ENCODE assay signal across 24 cellular contexts in the genomic region with DNA sequence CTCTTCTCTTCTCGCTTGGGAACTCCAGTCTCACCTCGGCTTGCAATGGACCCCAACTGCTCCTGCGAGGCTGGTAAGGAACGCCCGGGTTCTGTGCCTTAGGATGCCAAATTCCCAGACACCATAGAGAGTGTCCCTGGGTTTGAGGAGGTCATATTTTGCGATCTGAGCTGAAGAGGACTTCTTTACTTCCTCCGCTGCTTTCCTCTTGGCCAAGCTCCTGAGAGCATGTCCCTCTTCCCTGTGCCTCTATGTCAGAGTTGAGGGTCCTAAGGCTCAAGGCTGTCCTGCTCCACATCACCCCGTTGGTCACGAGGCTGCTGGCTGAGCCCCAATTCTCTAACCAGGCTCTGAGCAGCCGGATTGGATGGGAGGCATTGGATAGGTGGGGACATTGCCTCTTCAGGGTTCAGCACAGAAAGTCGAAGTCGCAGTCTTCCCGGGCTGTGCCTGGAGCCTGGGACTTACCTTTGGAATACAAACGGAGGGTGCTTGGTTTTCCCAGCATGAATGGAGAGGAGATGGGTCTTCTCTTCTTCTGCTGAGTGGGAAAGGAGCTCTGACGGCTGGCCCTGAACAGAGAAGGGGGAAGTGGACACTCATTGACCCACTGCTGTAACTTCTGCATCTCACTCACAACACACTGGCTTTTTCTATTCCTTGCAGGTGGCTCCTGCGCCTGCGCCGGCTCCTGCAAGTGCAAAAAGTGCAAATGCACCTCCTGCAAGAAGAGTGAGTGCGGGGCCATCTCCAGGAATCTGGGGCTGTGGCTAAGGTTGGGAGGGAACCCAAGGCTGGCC. TPM values are rescaled to one million over a fixed set of nuclear protein-coding genes. Genes with fewer than 3 reads are reported as not detected.
A peak's percentile ranks its signal among the peaks of the same experiment; 100 is the strongest.
DNase-seq lines count a peak whose midpoint lies in the region; ATAC-seq, FAIRE-seq and TF ChIP-seq lines count a peak whose summit lies in the region.
"Had no signal": no experiment of that assay in that cellular context is flagged by ENCODE, and none has a peak within 500 bp of the region (broad histone marks: within the 10 kb centered on the region; RNA-seq: fewer than 3 reads in every experiment).

No MANE protein-coding gene starts in this region.

- H3K4me3 ChIP-seq in CD4-positive, CD25-positive, alpha-beta regulatory T cell (ENCODE audit: low read depth, low read length): no peak overlapping the region
- peak overlapping the region; percentile 33 for H3K4me3 ChIP-seq in HUES64 (ENCODE audit: low read length)
- peak overlapping the region; percentile 13 to 52 (median 19); a peak in 7 of 8 replicates for H3K4me3 ChIP-seq in H1 (ENCODE audit: extremely low read depth in 1 of 4, insufficient read depth in 2 of 4, low read depth in 3 of 4, low read length in 4 of 4)
- H3K4me3 ChIP-seq in mucosa of rectum (ENCODE audit: low read length in 2 of 2): peak overlapping the region; percentile 24 to 62
- H3K4me3 ChIP-seq: GM12878, hepatocyte, left lung, tibial artery had no signal

- peak overlapping the region; percentile 15 for H4K91ac ChIP-seq in H1 (replicated peaks; ENCODE audit: insufficient read length, low read length)

- WGBS in HUES64: 56% methylated on average over 19 of the region's 19 CpGs
- WGBS in H1 (ENCODE audit: extremely low coverage in 1 of 2, insufficient coverage in 1 of 2, insufficient read length in 1 of 2, insufficient replicate concordance in 2 of 2, low coverage in 1 of 2, low lambda C conversion rate in 2 of 2, missing lambda C conversion rate in 1 of 2), 2 experiments: 10% methylated on average over 19 of the region's 19 CpGs; no CpG with 5 or more reads in 1 of the 2 experiments

- POLR2A ChIA-PET in H1 (lab: Charles Lee; ENCODE audit: partially characterized antibody): interaction anchor here (0.9 to 13.9 kb wide), 13 partner anchors 9 to 219 kb away, joined by 3 to 205 read pairs (median 5); partner anchors contain the start of genes MT1B, MT1E, MT1F and MT1M

- H3K4ac ChIP-seq in H1 (replicated peaks; ENCODE audit: insufficient read length, low read depth, low read length): no peak overlapping the region

- no peak overlapping the region for H3K9ac ChIP-seq in HUES64 (ENCODE audit: low read depth, low read length)
- H3K9ac ChIP-seq in H1 (replicated peaks in 1 of 4; ENCODE audit: extremely low read depth in 1 of 4, low read depth in 3 of 4, low read length in 3 of 4): no peak overlapping the region
- H3K9ac ChIP-seq in mucosa of rectum (ENCODE audit: low read depth in 1 of 2, low read length in 2 of 2): peak overlapping the region; percentile 56 to 75

- ATAC-seq in CD4-positive, CD25-positive, alpha-beta regulatory T cell (ENCODE audit: low read depth in 2 of 2): no peak
- ATAC-seq in HG02763 (IDR thresholded peaks at IDR 0.05; ENCODE audit: unreplicated experiment) (no peak), GM21737 (IDR thresholded peaks at IDR 0.05; ENCODE audit: unreplicated experiment) (no peak)
- ATAC-seq: left lung, Panc1 had no signal

- H3K4me1 ChIP-seq in CD4-positive, CD25-positive, alpha-beta regulatory T cell (ENCODE audit: control insufficient read depth, insufficient read depth, low read length, poor library complexity, severe bottlenecking): peaks cover 15% of the 10 kb centered on the region
- H3K4me1 ChIP-seq in HUES64 (ENCODE audit: insufficient read depth, low read length) (peaks cover 13% of the 10 kb centered on the region), H1 (replicated peaks in 1 of 4; ENCODE audit: control insufficient read depth in 3 of 4, insufficient read depth in 4 of 4, low read length in 3 of 4) (peaks cover 3 to 18% (median 13%) of the 10 kb centered on the region in 4 experiments), mucosa of rectum (ENCODE audit: control insufficient read depth in 2 of 2, insufficient read depth in 2 of 2, low read length in 2 of 2) (peaks cover 27 to 31% of the 10 kb centered on the region in 2 donors)

- peak overlapping the region; percentile 68 for H3K18ac ChIP-seq in H1 (ENCODE audit: extremely low read depth, low read length)

- H3K79me2 ChIP-seq in H1 (ENCODE audit: control insufficient read depth in 1 of 2, insufficient read depth in 2 of 2, low read length in 2 of 2): no peaks in the 10 kb centered on the region
- H3K79me2 ChIP-seq: hepatocyte had no signal

- peaks cover 10% of the 10 kb centered on the region; the same call in 1 of the 2 replicates for H3K23me2 ChIP-seq in H1 (ENCODE audit: low read depth, low read length)

- no peak overlapping the region for H3K56ac ChIP-seq in H1 (replicated peaks; ENCODE audit: insufficient read length, low read depth, low read length)

- H3K27me3 Mint-ChIP-seq in CD4-positive, CD25-positive, alpha-beta regulatory T cell: peaks cover 67% of the 10 kb centered on the region
- peaks cover 72% of the 10 kb centered on the region for H3K27me3 Mint-ChIP-seq in HFFc6 (ENCODE audit: insufficient read depth)

- H3K9me3 Mint-ChIP-seq in CD4-positive, CD25-positive, alpha-beta regulatory T cell: peaks cover 0 to 1% (median 0%) of the 10 kb centered on the region in 7 donors
- H3K9me3 Mint-ChIP-seq in HFFc6: no peaks in the 10 kb centered on the region
- H3K9me3 Mint-ChIP-seq: activated T-cell treated with anti-CD3 and anti-CD28 coated beads, Interleukin-2, amount 50 U/mL, for 4 hours; naive B cell had no signal

- H2AFZ ChIP-seq in H1 (ENCODE audit: low read length): 0 out of 2 replicates have a peak overlapping the region, but pooled peaks have one; percentile 6
- H2AFZ ChIP-seq: hepatocyte had no signal

- H2BK12ac ChIP-seq in H1 (ENCODE audit: low read depth, low read length): peak overlapping the region; percentile 86; the same call in 1 of the 2 replicates

- H3K4me2 ChIP-seq in H1 (ENCODE audit: insufficient read depth in 1 of 2, low read depth in 2 of 2, low read length in 2 of 2): peak overlapping the region; percentile 74 to 92
- H3K4me2 ChIP-seq: hepatocyte had no signal

- no peaks in the 10 kb centered on the region for H3K36me3 ChIP-seq in CD4-positive, CD25-positive, alpha-beta regulatory T cell (ENCODE audit: control insufficient read depth, insufficient read depth, low read length)
- H3K36me3 ChIP-seq in HUES64 (ENCODE audit: insufficient read depth, low read length): no peaks in the 10 kb centered on the region
- no peaks in the 10 kb centered on the region for H3K36me3 ChIP-seq in H1 (ENCODE audit: control insufficient read depth in 2 of 4, insufficient read depth in 4 of 4, low read length in 3 of 4)
- H3K36me3 ChIP-seq in mucosa of rectum (ENCODE audit: control insufficient read depth in 2 of 2, insufficient read depth in 2 of 2, low read length in 2 of 2): no peaks in the 10 kb centered on the region
- H3K36me3 ChIP-seq: left lung, tibial artery had no signal

- H4K5ac ChIP-seq in H1 (ENCODE audit: insufficient read length, low read depth, low read length): no peak overlapping the region

- H2BK15ac ChIP-seq in H1 (ENCODE audit: low read length): no peak overlapping the region

- TF ChIP-seq EP300 in H1 (IDR thresholded peaks at IDR 0.05; ENCODE audit: borderline replicate concordance in 1 of 2, low read depth in 2 of 2, low read length in 2 of 2): no peak

- peak overlapping the region in 1 of 3 donors; percentile 86 for H3K27ac Mint-ChIP-seq in CD4-positive, CD25-positive, alpha-beta regulatory T cell
- H3K27ac Mint-ChIP-seq in HFFc6: no peak overlapping the region
- H3K27ac Mint-ChIP-seq: progenitor cell of endocrine pancreas had no signal

- no peaks in the 10 kb centered on the region for H3K79me1 ChIP-seq in H1 (ENCODE audit: low read depth, low read length)

- TF ChIP-seq RAD21 in H1 (IDR thresholded peaks at IDR 0.05 in 1 of 2, conservative IDR thresholded peaks at IDR 0.05 in 1 of 2; ENCODE audit: low read depth in 2 of 2, low read length in 2 of 2): no peak

- H3K4me1 Mint-ChIP-seq in CD4-positive, CD25-positive, alpha-beta regulatory T cell: peaks cover 0 to 31% (median 9%) of the 10 kb centered on the region in 4 donors
- H3K4me1 Mint-ChIP-seq in HFFc6 (ENCODE audit: low read depth): peaks cover 7% of the 10 kb centered on the region; the same call in 1 of the 2 replicates

- H4K8ac ChIP-seq in H1 (ENCODE audit: extremely low read depth, insufficient read depth, low read length): no peak overlapping the region

- DNase-seq in CD4-positive, CD25-positive, alpha-beta regulatory T cell: no peak
- DNase-seq in H1 (ENCODE audit: low read depth in 1 of 2, low spot score in 2 of 2) (no peak), RCC 7860 (ENCODE audit: low spot score) (no peak), HFFc6 (no peak)
- DNase-seq: activated CD4-positive, alpha-beta T cell treated with anti-CD3 and anti-CD28 coated beads, Interleukin-2, amount 50 U/mL, for 48 hours; activated T-cell treated with anti-CD3 and anti-CD28 coated beads, Interleukin-2, amount 50 U/mL, for 4 hours; Calu3; GOT3; KG1; left lung; naive B cell; NCI-H1105 treated with DMSO at 0.1 percent for 48 hours; NCI-H82; tibial artery had no signal

- CTCF ChIA-PET in H1 (lab: Charles Lee; ENCODE audit: partially characterized antibody): interaction anchor here (0.6 to 4.6 kb wide), 8 partner anchors 10 to 884 kb away, joined by 3 to 29 read pairs (median 3); partner anchors contain the start of gene MT1E

- no peak for TF ChIP-seq POLR2A in H1 (IDR thresholded peaks at IDR 0.05; ENCODE audit: control extremely low read depth in 1 of 2, low read depth in 2 of 2, low read length in 2 of 2)

- H3K27me3 ChIP-seq in CD4-positive, CD25-positive, alpha-beta regulatory T cell (ENCODE audit: control insufficient read depth, insufficient read depth, low read length): peaks cover 37% of the 10 kb centered on the region
- H3K27me3 ChIP-seq in HUES64 (ENCODE audit: insufficient read depth, low read length): peaks cover 99% of the 10 kb centered on the region
- H3K27me3 ChIP-seq in H1 (replicated peaks in 1 of 4; ENCODE audit: control insufficient read depth in 3 of 4, extremely low read depth in 1 of 4, insufficient read depth in 3 of 4, low read length in 3 of 4): peaks cover 65 to 83% (median 77%) of the 10 kb centered on the region in 4 experiments
- peaks cover 17 to 35% of the 10 kb centered on the region in 2 donors for H3K27me3 ChIP-seq in mucosa of rectum (ENCODE audit: control insufficient read depth in 2 of 2, insufficient read depth in 2 of 2, low read length in 2 of 2)

- H3K14ac ChIP-seq in H1 (ENCODE audit: insufficient read length): no peak overlapping the region

- FAIRE-seq in H1 (lab: Jason Lieb, UNC): no peak
- no peak for FAIRE-seq in RCC 7860 (lab: Jason Lieb, UNC)
- FAIRE-seq: G401.6, GM12878 had no signal

- no peak overlapping the region for H3K23ac ChIP-seq in H1 (ENCODE audit: insufficient read length)

- no peak overlapping the region for H3K27ac ChIP-seq in CD4-positive, CD25-positive, alpha-beta regulatory T cell (ENCODE audit: insufficient read depth, low read length, poor library complexity, severe bottlenecking)
- H3K27ac ChIP-seq in HUES64 (ENCODE audit: low read depth, low read length) (no peak overlapping the region), H1 (ENCODE audit: low read depth, low read length) (no peak overlapping the region), mucosa of rectum (ENCODE audit: low read depth in 2 of 2, low read length in 2 of 2) (peak overlapping the region in 1 of 2 donors; percentile 56)
- H3K27ac ChIP-seq: hepatocyte, HL-60, left lung, tibial artery had no signal

- no peak overlapping the region; the same call in none of the 2 replicates for H2BK20ac ChIP-seq in H1 (ENCODE audit: low read length)

- peaks cover 14% of the 10 kb centered on the region for H3K36me3 Mint-ChIP-seq in CD4-positive, CD25-positive, alpha-beta regulatory T cell
- no peaks in the 10 kb centered on the region; the same call in 1 of the 2 replicates for H3K36me3 Mint-ChIP-seq in HFFc6 (ENCODE audit: low read depth)
- H3K36me3 Mint-ChIP-seq: naive B cell had no signal

- peaks cover 2 to 9% of the 10 kb centered on the region in 2 experiments for H4K20me1 ChIP-seq in H1 (replicated peaks in 1 of 2; ENCODE audit: control insufficient read depth in 1 of 2, insufficient read depth in 2 of 2, low read length in 2 of 2)

- H2BK5ac ChIP-seq in H1 (ENCODE audit: low read depth, low read length): no peak overlapping the region

- H2AK5ac ChIP-seq in H1 (ENCODE audit: low read depth, low read length): no peak overlapping the region

- H2BK120ac ChIP-seq in H1 (replicated peaks; ENCODE audit: low read depth, low read length): no peak overlapping the region

- TF ChIP-seq CTCF in H1 (IDR thresholded peaks at IDR 0.05; ENCODE audit: control extremely low read depth in 1 of 3, insufficient read depth in 1 of 3, low read depth in 1 of 3, low read length in 3 of 3): no peak
- TF ChIP-seq CTCF in HFFc6 (IDR thresholded peaks at IDR 0.05): no peak

- H3K4me3 Mint-ChIP-seq in CD4-positive, CD25-positive, alpha-beta regulatory T cell: peak overlapping the region in 3 of 4 donors; percentile 45 to 65 (median 59)
- H3K4me3 Mint-ChIP-seq in HFFc6: no peak overlapping the region
- H3K4me3 Mint-ChIP-seq: activated T-cell treated with anti-CD3 and anti-CD28 coated beads, Interleukin-2, amount 50 U/mL, for 4 hours had no signal

- no peaks in the 10 kb centered on the region for H3K9me3 ChIP-seq in CD4-positive, CD25-positive, alpha-beta regulatory T cell (ENCODE audit: control insufficient read depth in 2 of 2, low read length in 2 of 2)
- H3K9me3 ChIP-seq in HUES64 (ENCODE audit: insufficient read depth, low read depth, low read length): no peaks in the 10 kb centered on the region
- no peaks in the 10 kb centered on the region for H3K9me3 ChIP-seq in H1 (ENCODE audit: insufficient read depth in 2 of 2, low read depth in 1 of 2, low read length in 1 of 2)
- H3K9me3 ChIP-seq in mucosa of rectum (ENCODE audit: control insufficient read depth in 2 of 2, low read length in 2 of 2): no peaks in the 10 kb centered on the region
- H3K9me3 ChIP-seq: left lung, tibial artery had no signal

RNA-seq across cellular contexts. Expression of gene MT1H, which starts 0.4 kb away (rescaled TPM):
- total RNA-seq in CD4-positive, CD25-positive, alpha-beta regulatory T cell: not detected
- polyA plus RNA-seq in CD4-positive, CD25-positive, alpha-beta regulatory T cell: not detected
- polyA plus RNA-seq in HUES64 (2013, experiment 1 of 2): 37.7 TPM
- polyA plus RNA-seq in HUES64 (2013, experiment 2 of 2): 62.8 TPM
- total RNA-seq in H1 (2021; fragmentation: NEBNext Ultra II Directional; extraction: Animal tissue kit (Norgen Biotek cat#: 25700)): 11.9 and 12.6 TPM in 2 replicates
- polyA plus RNA-seq in H1 (2011; rRNA removed): 95.7 and 127 TPM in 2 replicates
- polyA plus RNA-seq in H1 (2011; cell fraction: cytosol; rRNA removed): 85.8 TPM
- 84.0 TPM for polyA plus RNA-seq in H1 (2011; cell fraction: nucleus; rRNA removed)
- polyA plus RNA-seq in H1 (2012, experiment 1 of 2): 129 to 304 TPM (median 167 TPM) in 4 replicates
- polyA plus RNA-seq in H1 (2012, experiment 2 of 2): 537 TPM
- polyA plus RNA-seq in H1 (2013, experiment 1 of 2): 220 TPM
- 240 TPM for polyA plus RNA-seq in H1 (2013, experiment 2 of 2)
- 18.8 and 19.5 TPM in 2 replicates for polyA minus RNA-seq in H1 (2011; rRNA and poly(A)+ RNA removed)
- polyA minus RNA-seq in H1 (2011; cell fraction: cytosol; rRNA and poly(A)+ RNA removed): 57.0 TPM
- polyA minus RNA-seq in H1 (2011; cell fraction: nucleus; rRNA and poly(A)+ RNA removed): 22.4 TPM
- not detected for total RNA-seq in HFFc6 (2021; fragmentation: NEBNext Ultra II Directional; extraction: Animal tissue kit (Norgen Biotek cat#: 25700))
- total RNA-seq: Calu3, hepatocyte, progenitor cell of endocrine pancreas had no signal

RNA-seq across cellular contexts. Expression of gene MT1G, which starts 2.2 kb away (rescaled TPM):
- not detected for total RNA-seq in CD4-positive, CD25-positive, alpha-beta regulatory T cell
- polyA plus RNA-seq in CD4-positive, CD25-positive, alpha-beta regulatory T cell: not detected
- polyA plus RNA-seq in HUES64 (2013, experiment 1 of 2): 91.5 TPM
- polyA plus RNA-seq in HUES64 (2013, experiment 2 of 2): 176 TPM
- 17.7 and 19.7 TPM in 2 replicates for total RNA-seq in H1 (2021; fragmentation: NEBNext Ultra II Directional; extraction: Animal tissue kit (Norgen Biotek cat#: 25700))
- polyA plus RNA-seq in H1 (2011; rRNA removed): 515 and 909 TPM in 2 replicates
- 461 TPM for polyA plus RNA-seq in H1 (2011; cell fraction: cytosol; rRNA removed)
- polyA plus RNA-seq in H1 (2011; cell fraction: nucleus; rRNA removed): 281 TPM
- 282 to 660 TPM (median 308 TPM) in 4 replicates for polyA plus RNA-seq in H1 (2012, experiment 1 of 2)
- polyA plus RNA-seq in H1 (2012, experiment 2 of 2): 1,375 TPM
- polyA plus RNA-seq in H1 (2013, experiment 1 of 2): 553 TPM
- 605 TPM for polyA plus RNA-seq in H1 (2013, experiment 2 of 2)
- 110 and 143 TPM in 2 replicates for polyA minus RNA-seq in H1 (2011; rRNA and poly(A)+ RNA removed)
- 63.0 TPM for polyA minus RNA-seq in H1 (2011; cell fraction: cytosol; rRNA and poly(A)+ RNA removed)
- polyA minus RNA-seq in H1 (2011; cell fraction: nucleus; rRNA and poly(A)+ RNA removed): 55.0 TPM
- under 1 TPM in 1 of 6 experiments, not detected in 5; 0.73 TPM for total RNA-seq in HFFc6 (2021; fragmentation: NEBNext Ultra II Directional; extraction: Animal tissue kit (Norgen Biotek cat#: 25700))
- total RNA-seq: Calu3 had no signal

RNA-seq across cellular contexts. Expression of gene MT1X, which starts 12.2 kb away (rescaled TPM):
- total RNA-seq in CD4-positive, CD25-positive, alpha-beta regulatory T cell: 20.2 TPM
- 100 to 1,000 TPM; 125 to 231 (median 159) TPM for polyA plus RNA-seq in CD4-positive, CD25-positive, alpha-beta regulatory T cell
- 142 TPM for polyA plus RNA-seq in HUES64 (2013, experiment 1 of 2)
- 241 TPM for polyA plus RNA-seq in HUES64 (2013, experiment 2 of 2)
- 52.4 and 64.5 TPM in 2 replicates for total RNA-seq in H1 (2021; fragmentation: NEBNext Ultra II Directional; extraction: Animal tissue kit (Norgen Biotek cat#: 25700))
- polyA plus RNA-seq in H1 (2011; rRNA removed): 1,060 and 1,247 TPM in 2 replicates
- 367 TPM for polyA plus RNA-seq in H1 (2011; cell fraction: cytosol; rRNA removed)
- polyA plus RNA-seq in H1 (2011; cell fraction: nucleus; rRNA removed): 218 TPM
- polyA plus RNA-seq in H1 (2012, experiment 1 of 2): 186 to 295 TPM (median 252 TPM) in 4 replicates
- polyA plus RNA-seq in H1 (2012, experiment 2 of 2): 207 TPM
- polyA plus RNA-seq in H1 (2013, experiment 1 of 2): 723 TPM
- polyA plus RNA-seq in H1 (2013, experiment 2 of 2): 732 TPM
- polyA minus RNA-seq in H1 (2011; rRNA and poly(A)+ RNA removed): 129 and 205 TPM in 2 replicates
- 135 TPM for polyA minus RNA-seq in H1 (2011; cell fraction: cytosol; rRNA and poly(A)+ RNA removed)
- 83.1 TPM for polyA minus RNA-seq in H1 (2011; cell fraction: nucleus; rRNA and poly(A)+ RNA removed)
- 10 to 100 TPM; 28.0 to 38.7 (median 33.3) TPM for total RNA-seq in HFFc6 (2021; fragmentation: NEBNext Ultra II Directional; extraction: Animal tissue kit (Norgen Biotek cat#: 25700))

RNA-seq across cellular contexts. Expression of gene MT1F, which starts 12.3 kb away (rescaled TPM):
- 6.8 TPM for total RNA-seq in CD4-positive, CD25-positive, alpha-beta regulatory T cell
- 10 to 100 TPM; 26.0 to 88.5 (median 37.1) TPM for polyA plus RNA-seq in CD4-positive, CD25-positive, alpha-beta regulatory T cell
- polyA plus RNA-seq in HUES64 (2013, experiment 1 of 2): 15.4 TPM
- polyA plus RNA-seq in HUES64 (2013, experiment 2 of 2): 20.0 TPM
- total RNA-seq in H1 (2021; fragmentation: NEBNext Ultra II Directional; extraction: Animal tissue kit (Norgen Biotek cat#: 25700)): 5.2 and 5.9 TPM in 2 replicates
- 20.8 and 28.2 TPM in 2 replicates for polyA plus RNA-seq in H1 (2011; rRNA removed)
- 19.2 TPM for polyA plus RNA-seq in H1 (2011; cell fraction: cytosol; rRNA removed)
- polyA plus RNA-seq in H1 (2011; cell fraction: nucleus; rRNA removed): 15.5 TPM
- 32.8 to 54.9 TPM (median 39.1 TPM) in 4 replicates for polyA plus RNA-seq in H1 (2012, experiment 1 of 2)
- 72.3 TPM for polyA plus RNA-seq in H1 (2012, experiment 2 of 2)
- 64.0 TPM for polyA plus RNA-seq in H1 (2013, experiment 1 of 2)
- 65.9 TPM for polyA plus RNA-seq in H1 (2013, experiment 2 of 2)
- 14.4 and 15.9 TPM in 2 replicates for polyA minus RNA-seq in H1 (2011; rRNA and poly(A)+ RNA removed)
- 10.0 TPM for polyA minus RNA-seq in H1 (2011; cell fraction: cytosol; rRNA and poly(A)+ RNA removed)
- polyA minus RNA-seq in H1 (2011; cell fraction: nucleus; rRNA and poly(A)+ RNA removed): 6.6 TPM
- total RNA-seq in HFFc6 (2021; fragmentation: NEBNext Ultra II Directional; extraction: Animal tissue kit (Norgen Biotek cat#: 25700)): not detected

RNA-seq across cellular contexts. Expression of gene MT1B, which starts 18.4 kb away (rescaled TPM):
- total RNA-seq in CD4-positive, CD25-positive, alpha-beta regulatory T cell: not detected
- not detected for polyA plus RNA-seq in CD4-positive, CD25-positive, alpha-beta regulatory T cell
- not detected for polyA plus RNA-seq in HUES64 (2013, experiment 1 of 2)
- not detected for polyA plus RNA-seq in HUES64 (2013, experiment 2 of 2)
- not detected in 2 replicates for total RNA-seq in H1 (2021; fragmentation: NEBNext Ultra II Directional; extraction: Animal tissue kit (Norgen Biotek cat#: 25700))
- polyA plus RNA-seq in H1 (2011; rRNA removed): not detected in 2 replicates
- not detected for polyA plus RNA-seq in H1 (2011; cell fraction: cytosol; rRNA removed)
- not detected for polyA plus RNA-seq in H1 (2011; cell fraction: nucleus; rRNA removed)
- not detected in 4 replicates for polyA plus RNA-seq in H1 (2012, experiment 1 of 2)
- not detected for polyA plus RNA-seq in H1 (2012, experiment 2 of 2)
- polyA plus RNA-seq in H1 (2013, experiment 1 of 2): not detected
- polyA plus RNA-seq in H1 (2013, experiment 2 of 2): not detected
- polyA minus RNA-seq in H1 (2011; rRNA and poly(A)+ RNA removed): not detected in 2 replicates
- not detected for polyA minus RNA-seq in H1 (2011; cell fraction: cytosol; rRNA and poly(A)+ RNA removed)
- not detected for polyA minus RNA-seq in H1 (2011; cell fraction: nucleus; rRNA and poly(A)+ RNA removed)
- total RNA-seq in HFFc6 (2021; fragmentation: NEBNext Ultra II Directional; extraction: Animal tissue kit (Norgen Biotek cat#: 25700)): not detected
- total RNA-seq: activated T-cell treated with anti-CD3 and anti-CD28 coated beads, Interleukin-2, amount 50 U/mL, for 4 hours; Calu3; GM12878; hepatocyte; left lung; progenitor cell of endocrine pancreas had no signal
- polyA plus RNA-seq: GM12878 had no signal

Comparison
In these comparisons a context has a peak if more than half of its experiments do, and no peak if none do; other contexts are left out.
1. H3K9ac ChIP-seq: peak in mucosa of rectum (2 of 2); none in HUES64 (single experiment) and H1 (0 of 4).
2. RNA of gene MT1H, which starts 0.4 kb away (total RNA-seq): 11.9 to 12.6 TPM in H1; not detected in CD4-positive, CD25-positive, alpha-beta regulatory T cell (single experiment) and not detected in HFFc6; every median in the first group is over 10 times any median in the second.
3. RNA of gene MT1G, which starts 2.2 kb away (total RNA-seq): 17.7 to 19.7 TPM in H1; 0.73 TPM in HFFc6 and not detected in CD4-positive, CD25-positive, alpha-beta regulatory T cell (single experiment); every median in the first group is over 10 times any median in the second.